In genomic region chr11:96361778-96362177, GRCh38 we compare ENCODE assay signal across 1 cellular context.
A peak's percentile ranks its signal among the peaks of the same experiment; 100 is the strongest.
TF ChIP-seq lines count a peak whose summit lies in the region.

No MANE protein-coding gene starts in this region.

TF ChIP-seq in K562, 482 proteins besides CTCF, POLR2A, EP300 and RAD21 (continued from another document and continues in another):
- TF ChIP-seq CHD7 (IDR thresholded peaks at IDR 0.05; ENCODE audit: low read depth, low read length) (no peak), MXI1 (IDR thresholded peaks at IDR 0.05; ENCODE audit: low read depth, low read length) (no peak), HMBOX1 (IDR thresholded peaks at IDR 0.05) (peak; percentile 79), RCOR1 (IDR thresholded peaks at IDR 0.05; ENCODE audit: borderline replicate concordance in 1 of 2, low read depth in 2 of 2, low read length in 2 of 2) (0 out of 4 replicates have a peak, but pooled peaks of 1 of the 2 experiments have one; percentile 5), RNF2 (IDR thresholded peaks at IDR 0.05) (no peak), ZNF740 (CRISPR knock-in tag; IDR thresholded peaks at IDR 0.05) (no peak), ZNF740 (tag; IDR thresholded peaks at IDR 0.05) (no peak), GTF3C2 (IDR thresholded peaks at IDR 0.05; ENCODE audit: borderline replicate concordance, extremely low read depth, insufficient read length) (no peak), MAX (CRISPR knock-in tag; IDR thresholded peaks at IDR 0.05) (no peak), DIDO1 (tag; IDR thresholded peaks at IDR 0.05; ENCODE audit: low read depth) (no peak), NFE2 (IDR thresholded peaks at IDR 0.05; ENCODE audit: low read depth) (peak; percentile 76), RERE (CRISPR knock-in tag; IDR thresholded peaks at IDR 0.05; ENCODE audit: borderline replicate concordance) (no peak), CTCFL (IDR thresholded peaks at IDR 0.05; ENCODE audit: borderline replicate concordance, insufficient read depth, low read depth, low read length, poor library complexity, severe bottlenecking) (no peak), ZFPM2 (CRISPR knock-in tag; IDR thresholded peaks at IDR 0.05) (no peak), NCOR1 (IDR thresholded peaks at IDR 0.05) (peak; percentile 58), NFXL1 (CRISPR knock-in tag; IDR thresholded peaks at IDR 0.05) (no peak), ZFP36 (IDR thresholded peaks at IDR 0.05; ENCODE audit: low read depth, low read length, partially characterized antibody) (no peak), ZZZ3 (IDR thresholded peaks at IDR 0.05) (no peak), WHSC1 (IDR thresholded peaks at IDR 0.05; ENCODE audit: low read length) (no peak), ZNF174 (CRISPR knock-in tag; IDR thresholded peaks at IDR 0.05) (no peak), TEAD4 (IDR thresholded peaks at IDR 0.05; ENCODE audit: low read length) (peak; percentile 71), TEAD4 (CRISPR knock-in tag; IDR thresholded peaks at IDR 0.05; ENCODE audit: borderline replicate concordance) (no peak), RUNX1 (IDR thresholded peaks at IDR 0.05; ENCODE audit: low read depth) (no peak), ATF3 (IDR thresholded peaks at IDR 0.05) (peak; percentile 89), ATF3 (CRISPR knock-in tag; conservative IDR thresholded peaks at IDR 0.05) (no peak), MTA1 (IDR thresholded peaks at IDR 0.05; ENCODE audit: borderline replicate concordance) (peak; percentile 36; the same call in 1 of the 2 replicates)
